ENCODE assay signal across 22 cellular contexts in the genomic region with DNA sequence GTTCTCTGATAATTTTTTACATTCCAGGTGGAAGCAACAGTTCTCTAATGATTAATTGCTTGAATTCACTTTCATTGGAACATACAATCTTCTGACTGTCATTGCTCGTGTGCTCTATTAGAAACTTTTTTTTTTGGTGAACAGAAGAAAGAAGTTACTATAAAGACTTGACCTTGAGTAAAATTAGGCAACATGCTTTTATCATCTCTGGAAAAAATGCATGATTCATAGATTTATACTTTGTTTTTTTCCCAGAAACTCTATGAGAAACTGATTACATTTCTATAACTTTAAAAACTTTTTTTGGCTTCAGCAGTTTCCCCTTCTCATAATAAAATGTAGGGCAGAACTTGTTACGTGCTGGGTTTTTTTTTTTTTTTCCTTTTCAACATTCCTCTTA.
"Had no signal": no experiment of that assay in that cellular context is flagged by ENCODE, and none has a peak within 500 bp of the region (broad histone marks: within the 10 kb centered on the region; RNA-seq: fewer than 3 reads in every experiment).

No MANE protein-coding gene starts in this region.

- ATAC-seq: body of pancreas; effector memory CD8-positive, alpha-beta T cell; foreskin keratinocyte; natural killer cell treated with Interleukin-12 subunit alpha and Interleukin-12 subunit beta and Interleukin-15 and Interleukin-18, amount 100 ng/mL, for 72 hours had no signal

- H3K9me3 Mint-ChIP-seq: central memory CD8-positive, alpha-beta T cell had no signal

- FAIRE-seq: small intestine, urothelium cell line had no signal

- H3K27me3 Mint-ChIP-seq: central memory CD8-positive, alpha-beta T cell; dendritic cell treated with granulocyte-macrophage colony-stimulating factor and Interleukin-4, amounts not matched to agents 40 ng/mL and 50 ng/mL, for 4 days; effector memory CD8-positive, alpha-beta T cell; natural killer cell treated with Interleukin-12 subunit alpha and Interleukin-12 subunit beta and Interleukin-15 and Interleukin-18, amount 100 ng/mL, for 72 hours; progenitor cell of endocrine pancreas; stimulated activated naive CD8-positive, alpha-beta T cell treated with anti-CD3 and anti-CD28 coated beads, Interleukin-15, Interleukin-2, amounts not matched to agents 100 ng/mL and 50 ng/mL, for 24 hours had no signal

- H3K27ac Mint-ChIP-seq: dendritic cell treated with granulocyte-macrophage colony-stimulating factor and Interleukin-4, amounts not matched to agents 40 ng/mL and 50 ng/mL, for 4 days; natural killer cell treated with Interleukin-12 subunit alpha and Interleukin-12 subunit beta and Interleukin-15 and Interleukin-18, amount 100 ng/mL, for 72 hours; progenitor cell of endocrine pancreas; stimulated activated naive CD8-positive, alpha-beta T cell treated with anti-CD3 and anti-CD28 coated beads, Interleukin-15, Interleukin-2, amounts not matched to agents 100 ng/mL and 50 ng/mL, for 24 hours had no signal

- DNase-seq: activated CD4-positive, alpha-beta T cell treated with anti-CD3 and anti-CD28 coated beads for 1 hour; activated CD4-positive, alpha-beta T cell treated with anti-CD3 and anti-CD28 coated beads, Interleukin-2, amount 50 U/mL, for 48 hours; activated naive CD4-positive, alpha-beta T cell treated with anti-CD3 and anti-CD28 coated beads, Interleukin-2, amount 50 U/mL, for 16 hours; activated T-cell treated with anti-CD3 and anti-CD28 coated beads, Interleukin-2, amount 50 U/mL, for 1 hour; amniotic stem cell; body of pancreas; effector memory CD8-positive, alpha-beta T cell; foreskin keratinocyte; glutamatergic neuron; hypothalamus; mesendoderm; nucleus accumbens; right cardiac atrium; small intestine had no signal

- H3K4me3 Mint-ChIP-seq: central memory CD8-positive, alpha-beta T cell; dendritic cell treated with granulocyte-macrophage colony-stimulating factor and Interleukin-4, amounts not matched to agents 40 ng/mL and 50 ng/mL, for 4 days; effector memory CD8-positive, alpha-beta T cell; natural killer cell treated with Interleukin-12 subunit alpha and Interleukin-12 subunit beta and Interleukin-15 and Interleukin-18, amount 100 ng/mL, for 72 hours; stimulated activated naive CD8-positive, alpha-beta T cell treated with anti-CD3 and anti-CD28 coated beads, Interleukin-15, Interleukin-2, amounts not matched to agents 100 ng/mL and 50 ng/mL, for 24 hours had no signal

- H3K4me3 ChIP-seq: body of pancreas had no signal

- H3K27ac ChIP-seq: body of pancreas, epithelial cell of prostate, foreskin keratinocyte, VCaP had no signal

- H3K4me1 ChIP-seq: body of pancreas, foreskin keratinocyte had no signal

- H3K4me1 Mint-ChIP-seq: central memory CD8-positive, alpha-beta T cell had no signal

- H3K27me3 ChIP-seq: body of pancreas, foreskin keratinocyte had no signal

- H3K9me3 ChIP-seq: body of pancreas had no signal
